Comparison of ENCODE assay signal across 8 cellular contexts in the genomic region with DNA sequence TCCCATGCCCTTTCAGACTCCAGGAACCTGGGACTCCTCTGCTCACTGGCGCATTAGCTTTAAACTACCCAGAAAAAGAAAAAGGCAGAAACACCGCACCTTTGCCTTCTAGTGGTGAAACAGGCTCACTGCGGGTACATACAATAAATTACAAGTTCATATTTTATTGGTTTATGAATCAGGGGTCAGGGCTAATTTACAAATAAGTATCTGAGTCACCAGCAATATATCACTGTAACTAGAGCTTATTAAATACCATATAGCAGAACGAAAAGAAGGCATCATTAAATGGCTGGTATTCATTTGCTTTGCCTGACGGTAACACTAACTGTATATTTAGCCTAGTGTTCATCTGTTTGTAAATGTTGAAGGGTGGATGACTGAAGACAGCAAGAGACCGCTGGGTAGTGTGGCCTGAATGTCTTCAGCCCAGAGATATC. TPM values are rescaled to one million over a fixed set of nuclear protein-coding genes. Genes with fewer than 3 reads are reported as not detected.
DNase-seq lines count a peak whose midpoint lies in the region; ATAC-seq and TF ChIP-seq lines count a peak whose summit lies in the region.

No MANE protein-coding gene starts in this region.

- no peaks in the 10 kb centered on the region for H3F3A ChIP-seq in smooth muscle cell (ENCODE audit: low read depth)

- no peaks in the 10 kb centered on the region for H3K27me3 ChIP-seq in BE2C
- H3K27me3 ChIP-seq in smooth muscle cell (ENCODE audit: low read depth): no peaks in the 10 kb centered on the region

- ATAC-seq in activated CD8-positive, alpha-beta T cell treated with anti-CD3 and anti-CD28 coated beads, Interleukin-2, amount 10 ng/mL, durations not matched to agents 7 days and 5 days: peak; percentile 51
- ATAC-seq in HG02970 (IDR thresholded peaks at IDR 0.05; ENCODE audit: low FRiP score, unreplicated experiment) (no peak), GM19455 (IDR thresholded peaks at IDR 0.05; ENCODE audit: unreplicated experiment) (no peak)

- H2AFZ ChIP-seq in smooth muscle cell (ENCODE audit: low read depth): no peak overlapping the region

- no peak overlapping the region for H3K9ac ChIP-seq in smooth muscle cell (ENCODE audit: low read depth)

- 36% methylated on average over 6 of the region's 6 CpGs for WGBS in smooth muscle cell (ENCODE audit: low lambda C conversion rate)

- H3K4me1 ChIP-seq in BE2C (no peaks in the 10 kb centered on the region), smooth muscle cell (ENCODE audit: low read depth) (peaks cover 12% of the 10 kb centered on the region)

- no peak overlapping the region for H3K4me2 ChIP-seq in smooth muscle cell

- DNase-seq in BE2C: peak; percentile 43
- peak; percentile 38 for DNase-seq in GM12865 (ENCODE audit: low read depth)
- peak; percentile 54 for DNase-seq in NCI-H2196 (lab: John Stamatoyannopoulos, UW; ENCODE audit: unreplicated experiment)
- peak; percentile 53 for DNase-seq in activated CD8-positive, alpha-beta T cell treated with anti-CD3 and anti-CD28 coated beads, Interleukin-2, amount 10 ng/mL, durations not matched to agents 7 days and 5 days
- peak in 31 of 42 donors; percentile 8 to 75 (median 43) for DNase-seq in head of caudate nucleus
- no peak for DNase-seq in smooth muscle cell (lab: John Stamatoyannopoulos, UW; ENCODE audit: unreplicated experiment)

- H3K9me3 Mint-ChIP-seq in activated CD8-positive, alpha-beta T cell treated with anti-CD3 and anti-CD28 coated beads, Interleukin-2, amount 10 ng/mL, durations not matched to agents 7 days and 5 days (ENCODE audit: insufficient read depth): no peaks in the 10 kb centered on the region

- H3K4me1 Mint-ChIP-seq in activated CD8-positive, alpha-beta T cell treated with anti-CD3 and anti-CD28 coated beads, Interleukin-2, amount 10 ng/mL, durations not matched to agents 7 days and 5 days (ENCODE audit: low read depth): no peaks in the 10 kb centered on the region

- no peak overlapping the region for H3K27ac ChIP-seq in smooth muscle cell (ENCODE audit: low read depth)

- no peaks in the 10 kb centered on the region for H3K79me2 ChIP-seq in smooth muscle cell (ENCODE audit: low read depth)

- CTCF ChIA-PET in activated CD8-positive, alpha-beta T cell treated with anti-CD3 and anti-CD28 coated beads, Interleukin-2, amount 10 ng/mL, durations not matched to agents 7 days and 5 days (lab: Charles Lee): interaction anchor here (0.6 to 6.8 kb wide), 28 partner anchors 10 to 1327 kb away, joined by 3 to 132 read pairs (median 4); a partner anchor contains a TSS

- intact Hi-C loops in head of caudate nucleus (cut with DNase I): loop anchor here (5.0 kb wide), 1 partner anchor 93 kb away; no protein-coding TSS in a partner anchor

- H3K4me3 Mint-ChIP-seq in activated CD8-positive, alpha-beta T cell treated with anti-CD3 and anti-CD28 coated beads, Interleukin-2, amount 10 ng/mL, durations not matched to agents 7 days and 5 days: no peak overlapping the region

- POLR2A ChIA-PET in activated CD8-positive, alpha-beta T cell treated with anti-CD3 and anti-CD28 coated beads, Interleukin-2, amount 10 ng/mL, durations not matched to agents 7 days and 5 days (lab: Charles Lee): interaction anchor here (0.6 to 1.5 kb wide), 2 partner anchors 25 to 115 kb away, joined by 4 to 5 read pairs; no protein-coding TSS in a partner anchor

- H3K27ac Mint-ChIP-seq in activated CD8-positive, alpha-beta T cell treated with anti-CD3 and anti-CD28 coated beads, Interleukin-2, amount 10 ng/mL, durations not matched to agents 7 days and 5 days: no peak overlapping the region

- TF ChIP-seq CTCF in BE2C (IDR thresholded peaks at IDR 0.05; ENCODE audit: low read depth, low read length) (peak; percentile 79), GM12865 (IDR thresholded peaks at IDR 0.05; ENCODE audit: insufficient read depth, low read depth, low read length, missing control alignments) (peak; percentile 68), smooth muscle cell (IDR thresholded peaks at IDR 0.05; ENCODE audit: borderline replicate concordance, insufficient read depth, poor library complexity, severe bottlenecking) (peak; percentile 63)

- no peaks in the 10 kb centered on the region for H3K36me3 Mint-ChIP-seq in activated CD8-positive, alpha-beta T cell treated with anti-CD3 and anti-CD28 coated beads, Interleukin-2, amount 10 ng/mL, durations not matched to agents 7 days and 5 days (ENCODE audit: low read depth)

- peaks cover 3% of the 10 kb centered on the region for H3K27me3 Mint-ChIP-seq in activated CD8-positive, alpha-beta T cell treated with anti-CD3 and anti-CD28 coated beads, Interleukin-2, amount 10 ng/mL, durations not matched to agents 7 days and 5 days (ENCODE audit: low read depth)

- H3K36me3 ChIP-seq in BE2C (no peaks in the 10 kb centered on the region), smooth muscle cell (ENCODE audit: low read depth) (no peaks in the 10 kb centered on the region)

- H4K20me1 ChIP-seq in smooth muscle cell (ENCODE audit: low read depth): no peaks in the 10 kb centered on the region

- H3K9me3 ChIP-seq in BE2C: no peaks in the 10 kb centered on the region
- H3K9me3 ChIP-seq in smooth muscle cell (replicated peaks; ENCODE audit: low read depth): no peaks in the 10 kb centered on the region

- no peak overlapping the region for H3K4me3 ChIP-seq in BE2C (ENCODE audit: low read depth, low read length)
- H3K4me3 ChIP-seq in GM12865 (ENCODE audit: low read depth, low read length): no peak overlapping the region
- H3K4me3 ChIP-seq in smooth muscle cell: no peak overlapping the region

RNA-seq across cellular contexts. Expression of a gene that starts 26.9 kb away (rescaled TPM):
- polyA plus RNA-seq in BE2C (2012; ENCODE audit: insufficient read depth, insufficient read length, low read depth): 26.7 TPM
- total RNA-seq in activated CD8-positive, alpha-beta T cell treated with anti-CD3 and anti-CD28 coated beads, Interleukin-2, amount 10 ng/mL, durations not matched to agents 7 days and 5 days: 10 to 100 TPM; 29.2 to 31.2 TPM
- total RNA-seq in smooth muscle cell: 2.6 and 4.9 TPM in 2 replicates
- polyA plus RNA-seq in smooth muscle cell: 5.4 and 9.5 TPM in 2 replicates
